ENCODE assay signal across 1 cellular context in genomic region chr11:110091995-110092576, GRCh38.
TF ChIP-seq lines count a peak whose summit lies in the region.

No MANE protein-coding gene starts in this region.

TF ChIP-seq in H1, 55 proteins besides CTCF, POLR2A, EP300 and RAD21 (continued from another document):
- TF ChIP-seq USF2 (IDR thresholded peaks at IDR 0.05; ENCODE audit: low read length) (no peak), SRF (IDR thresholded peaks at IDR 0.05; ENCODE audit: low read depth, low read length) (no peak), BACH1 (IDR thresholded peaks at IDR 0.05; ENCODE audit: low read length) (no peak), POU5F1 (IDR thresholded peaks at IDR 0.05; ENCODE audit: low read depth, low read length) (no peak), BRCA1 (IDR thresholded peaks at IDR 0.05; ENCODE audit: low read depth, low read length) (no peak), NRF1 (IDR thresholded peaks at IDR 0.05; ENCODE audit: low read depth, low read length) (no peak), JUND (IDR thresholded peaks at IDR 0.05; ENCODE audit: low read length) (no peak), CTBP2 (IDR thresholded peaks at IDR 0.05; ENCODE audit: borderline replicate concordance, insufficient read depth, insufficient read length, low read length) (no peak)
